In genomic region chr2:144324446-144325045, GRCh38 we compare ENCODE assay signal across 9 cellular contexts.
DNase-seq lines count a peak whose midpoint lies in the region; ATAC-seq and TF ChIP-seq lines count a peak whose summit lies in the region.
"Had no signal": no experiment of that assay in that cellular context is flagged by ENCODE, and none has a peak within 500 bp of the region (broad histone marks: within the 10 kb centered on the region; RNA-seq: fewer than 3 reads in every experiment).

No MANE protein-coding gene starts in this region.

- CTCF ChIA-PET in RWPE1 (lab: Yijun Ruan, JAX) = no interaction called here

- peak overlapping the region in 3 of 6 donors; percentile 16 to 61 (median 57) for H3K27ac Mint-ChIP-seq in naive B cell
- H3K27ac Mint-ChIP-seq: nephron progenitor cell had no signal

- H3K4me3 Mint-ChIP-seq in naive B cell = peak overlapping the region in 6 of 8 donors; percentile 17 to 65 (median 38)
- H3K4me3 Mint-ChIP-seq: nephron progenitor cell had no signal

- peaks cover 4 to 20% of the 10 kb centered on the region in 2 donors for H3K4me1 ChIP-seq in gastrocnemius medialis

- no peak overlapping the region for H3K4me3 ChIP-seq in gastrocnemius medialis

- no peaks in the 10 kb centered on the region for H3K9me3 ChIP-seq in gastrocnemius medialis

- H3K27me3 Mint-ChIP-seq in naive B cell = no peaks in the 10 kb centered on the region

- peaks cover 34 to 46% (median 41%) of the 10 kb centered on the region in 3 donors for H3K4me1 Mint-ChIP-seq in naive B cell

- no peak for TF ChIP-seq CTCF in RWPE1 (conservative IDR thresholded peaks at IDR 0.05; ENCODE audit: low read depth)
- TF ChIP-seq CTCF in gastrocnemius medialis (IDR thresholded peaks at IDR 0.05 in 4 of 5, conservative IDR thresholded peaks at IDR 0.05 in 1 of 5) = no peak

- in situ Hi-C loops in gastrocnemius medialis (cut with MboI; ENCODE audit: low sequenced_read_pairs in 4 of 4) = loop anchor here in 3 of 4 donors (5.0 to 25.0 kb wide), 2 partner anchors 188 kb away; partner anchors contain the start of gene ZEB2 (in 2 of the 3)

- ATAC-seq in GM18870 (IDR thresholded peaks at IDR 0.05; ENCODE audit: unreplicated experiment) = peak; percentile 25
- ATAC-seq in HG02610 (IDR thresholded peaks at IDR 0.05; ENCODE audit: unreplicated experiment) = peak; percentile 63
- ATAC-seq in naive B cell (ENCODE audit: low read depth in 2 of 2) = no peak
- no peak for ATAC-seq in gastrocnemius medialis

- H3K27ac ChIP-seq in RWPE1 = no peak overlapping the region
- no peak overlapping the region for H3K27ac ChIP-seq in gastrocnemius medialis

- TF ChIP-seq POLR2A in gastrocnemius medialis (IDR thresholded peaks at IDR 0.05) = no peak

- DNase-seq in RWPE1 (ENCODE audit: low spot score) = peak; percentile 32
- no peak for DNase-seq in naive B cell
- no peak for DNase-seq in gastrocnemius medialis
- no peak for DNase-seq in Kasumi-1 (lab: John Stamatoyannopoulos, UW)
- no peak for DNase-seq in NCI-H524 (lab: John Stamatoyannopoulos, UW)
- DNase-seq: NCI-H187, nephron progenitor cell had no signal

- H3K9me3 Mint-ChIP-seq in naive B cell = no peaks in the 10 kb centered on the region

- H3K36me3 ChIP-seq in gastrocnemius medialis = no peaks in the 10 kb centered on the region

- H3K36me3 Mint-ChIP-seq in naive B cell = no peaks in the 10 kb centered on the region

- intact Hi-C loops in gastrocnemius medialis (cut with DNase I; ENCODE audit: low total_unique reads) = no loop called here

- H3K27me3 ChIP-seq in gastrocnemius medialis = no peaks in the 10 kb centered on the region

- POLR2A ChIA-PET in RWPE1 (lab: Yijun Ruan, JAX; ENCODE audit: low non-redundant PET) = no interaction called here

Comparison
In these comparisons a context has a peak if more than half of its experiments do, and no peak if none do; other contexts are left out.
1. ATAC-seq: peak in GM18870 (single experiment) and HG02610 (single experiment); none in naive B cell (0 of 2) and gastrocnemius medialis (0 of 2).